In the genomic region with DNA sequence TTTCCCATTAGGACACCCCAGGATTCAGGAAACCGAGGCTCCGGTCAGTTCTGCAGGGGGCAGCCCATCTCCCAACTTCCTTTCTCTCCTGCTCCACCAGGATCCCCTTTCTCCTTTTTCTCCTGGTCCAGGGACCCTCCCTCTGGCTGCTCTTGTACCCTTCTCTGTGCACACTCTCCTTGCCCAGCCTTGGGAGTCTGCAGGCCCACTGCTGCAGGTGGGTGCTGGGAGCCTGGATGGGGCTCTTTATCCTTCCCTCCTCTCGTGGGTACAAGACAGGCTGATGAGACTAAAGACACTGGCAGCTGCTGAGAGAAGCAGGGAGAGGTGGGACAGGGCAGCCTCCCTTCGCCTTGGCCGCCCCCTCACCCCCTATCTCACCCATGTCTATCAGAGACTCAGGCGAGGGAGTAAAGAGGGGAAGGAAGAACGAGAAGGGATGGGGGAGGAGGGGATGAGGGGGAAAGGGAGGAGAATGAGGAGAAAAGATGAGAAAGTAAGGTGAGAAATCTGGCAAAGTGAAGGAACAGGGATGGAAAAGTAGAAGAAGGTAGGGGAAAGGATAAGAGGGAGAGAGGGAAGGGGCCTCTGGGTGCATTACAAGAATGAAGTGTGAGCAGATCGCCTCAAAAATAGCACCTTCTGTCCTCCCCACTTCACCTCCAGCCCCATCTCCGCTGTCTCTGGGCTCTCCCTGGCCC, we compare ENCODE assay signal across 15 cellular contexts. TPM values are rescaled to one million over a fixed set of nuclear protein-coding genes. Genes with fewer than 3 reads are reported as not detected.
"Had no signal": no experiment of that assay in that cellular context is flagged by ENCODE, and none has a peak within 500 bp of the region (broad histone marks: within the 10 kb centered on the region; RNA-seq: fewer than 3 reads in every experiment).

No MANE protein-coding gene starts in this region.

- H3K27ac Mint-ChIP-seq: activated naive CD4-positive, alpha-beta T cell treated with anti-CD3 and anti-CD28 coated beads, Interleukin-2, amount 10 ng/mL, durations not matched to agents 7 days and 5 days; memory B cell; T-helper 17 cell had no signal

- H3K9me3 ChIP-seq: body of pancreas, left lung, ovary, thyroid gland had no signal

- ATAC-seq: body of pancreas, foreskin keratinocyte, left lung, T-helper 17 cell had no signal

- H3K4me1 Mint-ChIP-seq: memory B cell, neural crest cell had no signal

- H3K9me3 Mint-ChIP-seq: activated naive CD4-positive, alpha-beta T cell treated with anti-CD3 and anti-CD28 coated beads, Interleukin-2, amount 10 ng/mL, durations not matched to agents 7 days and 5 days; memory B cell had no signal

- DNase-seq: activated CD4-positive, CD25-positive, alpha-beta regulatory T cell; activated naive CD4-positive, alpha-beta T cell treated with anti-CD3 and anti-CD28 coated beads, Interleukin-2, amount 10 ng/mL, durations not matched to agents 7 days and 5 days; amniotic stem cell; foreskin keratinocyte; left lung; retina; SHP77 treated with DMSO at 0.1 percent for 48 hours; stimulated activated CD4-positive, alpha-beta T cell treated with anti-CD3 and anti-CD28 coated beads, Interleukin-4, amount 100 ng/mL, for 4 hours; T-helper 17 cell; thyroid gland had no signal

- H3K27ac ChIP-seq: body of pancreas, dorsolateral prefrontal cortex, foreskin keratinocyte, left lung, ovary, thyroid gland had no signal

- H3K36me3 ChIP-seq: left lung, ovary, thyroid gland had no signal

- H3K4me3 Mint-ChIP-seq: activated naive CD4-positive, alpha-beta T cell treated with anti-CD3 and anti-CD28 coated beads, Interleukin-2, amount 10 ng/mL, durations not matched to agents 7 days and 5 days; memory B cell; neural crest cell; T-helper 17 cell had no signal

- H3K4me1 ChIP-seq: body of pancreas, foreskin keratinocyte, thyroid gland had no signal

- H3K27me3 ChIP-seq: body of pancreas, ovary, thyroid gland had no signal

- H3K4me3 ChIP-seq: body of pancreas, dorsolateral prefrontal cortex, left lung, ovary, thyroid gland had no signal

RNA-seq across cellular contexts. Expression of a gene that starts 45.2 kb away (rescaled TPM):
- total RNA-seq: foreskin keratinocyte had no signal
- polyA plus RNA-seq: foreskin keratinocyte had no signal
